ENCODE assay signal across 8 cellular contexts in the genomic region with DNA sequence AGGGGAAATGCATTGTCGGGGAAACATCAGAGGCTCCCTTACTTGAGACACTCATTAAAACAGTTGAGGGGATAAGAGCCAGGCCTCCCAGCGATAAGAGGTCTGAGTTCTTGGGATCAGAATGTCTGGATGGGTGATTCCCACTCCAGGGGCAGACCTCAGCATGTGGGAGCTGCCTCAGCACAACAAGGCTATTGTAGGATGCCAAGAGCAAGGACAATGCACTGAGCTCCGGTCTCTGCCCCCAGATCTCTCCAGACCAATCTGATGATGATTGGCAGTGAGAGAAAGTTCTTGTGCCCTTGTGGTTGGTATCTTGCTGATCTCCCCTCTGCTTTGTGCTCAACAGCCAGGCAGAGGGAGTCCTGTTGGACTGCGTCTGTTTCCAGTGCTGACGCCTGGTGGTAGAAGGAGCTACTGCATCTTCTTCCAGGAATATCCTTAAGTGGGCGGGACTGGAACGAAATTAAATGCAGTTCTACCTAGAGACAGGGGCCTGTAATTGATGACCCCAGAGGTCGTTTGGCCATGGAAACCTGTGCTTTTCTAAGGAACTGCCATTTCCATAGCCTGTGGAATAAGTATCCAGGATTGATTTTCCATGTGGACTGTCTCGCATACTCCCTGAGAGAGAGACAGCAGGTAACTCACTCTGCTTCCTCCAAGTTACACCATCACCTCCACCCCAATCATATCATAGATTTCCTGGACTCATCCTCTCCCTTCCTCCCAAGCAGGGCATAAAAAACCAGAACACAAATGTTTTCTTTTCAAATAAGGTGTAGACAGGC. TPM values are rescaled to one million over a fixed set of nuclear protein-coding genes. Genes with fewer than 3 reads are reported as not detected.
DNase-seq lines count a peak whose midpoint lies in the region; ATAC-seq and TF ChIP-seq lines count a peak whose summit lies in the region.

No MANE protein-coding gene starts in this region.

- H3K9me3 ChIP-seq in neutrophil = no peaks in the 10 kb centered on the region
- no peaks in the 10 kb centered on the region for H3K9me3 ChIP-seq in vagina

- peaks cover 10 to 14% of the 10 kb centered on the region in 2 experiments for H3K4me1 ChIP-seq in neutrophil (ENCODE audit: control insufficient read depth in 1 of 2, insufficient read depth in 1 of 2, low read depth in 1 of 2, low read length in 1 of 2)
- no peaks in the 10 kb centered on the region for H3K4me1 ChIP-seq in vagina

- H3K36me3 ChIP-seq in neutrophil (no peaks in the 10 kb centered on the region), vagina (peaks cover 0 to 12% of the 10 kb centered on the region in 2 donors)

- intact Hi-C loops in vagina (cut with DNase I) = no loop called here

- DNase-seq in COLO829 (ENCODE audit: low spot score) = peak; percentile 78
- peak; percentile 41 for DNase-seq in GM19240 (ENCODE audit: insufficient read length, low spot score)
- peak; percentile 57 for DNase-seq in NCI-H526 treated with DMSO at 0.1 percent for 48 hours (lab: John Stamatoyannopoulos, UW)
- peak; percentile 29 for DNase-seq in activated CD8-positive, alpha-beta memory T cell treated with anti-CD3 and anti-CD28 coated beads, Interleukin-2, amount 50 U/mL, for 4 hours
- peak; percentile 80 for DNase-seq in fibroblast of mammary gland (ENCODE audit: low read depth)
- no peak for DNase-seq in vagina (ENCODE audit: extremely low spot score in 2 of 2)

- H3K27me3 ChIP-seq in neutrophil = peaks cover 22% of the 10 kb centered on the region
- H3K27me3 ChIP-seq in vagina = no peaks in the 10 kb centered on the region

- peak; percentile 87 for ATAC-seq in HG03378 (IDR thresholded peaks at IDR 0.05; ENCODE audit: unreplicated experiment)

- no peak for TF ChIP-seq POLR2A in vagina (IDR thresholded peaks at IDR 0.05)

- peak; percentile 99 for TF ChIP-seq CTCF in fibroblast of mammary gland (conservative IDR thresholded peaks at IDR 0.05; ENCODE audit: control insufficient read depth, insufficient read depth, low read depth, low read length)
- peak; percentile 28 for TF ChIP-seq CTCF in neutrophil (IDR thresholded peaks at IDR 0.05)
- peak; percentile 57 to 71 (median 64) for TF ChIP-seq CTCF in vagina (IDR thresholded peaks at IDR 0.05)

- H3K4me3 ChIP-seq in fibroblast of mammary gland (ENCODE audit: control insufficient read depth, low read depth, low read length) (no peak overlapping the region), neutrophil (ENCODE audit: low read depth in 1 of 2, low read length in 1 of 2) (no peak overlapping the region), vagina (no peak overlapping the region)

- H3K27ac ChIP-seq in neutrophil (no peak overlapping the region), vagina (no peak overlapping the region)

RNA-seq across cellular contexts. Expression of a gene that starts 6.7 kb away (rescaled TPM):
- 102 TPM for total RNA-seq in vagina

RNA-seq across cellular contexts. Expression of a gene that starts 26.5 kb away (rescaled TPM):
- total RNA-seq in vagina = 23.8 TPM

Comparison
In these comparisons a context has a peak if more than half of its experiments do, and no peak if none do; other contexts are left out.
1. DNase-seq: peak in COLO829 (single experiment), GM19240 (single experiment), NCI-H526 treated with DMSO at 0.1 percent for 48 hours (single experiment), activated CD8-positive, alpha-beta memory T cell treated with anti-CD3 and anti-CD28 coated beads, Interleukin-2, amount 50 U/mL, for 4 hours (single experiment) and fibroblast of mammary gland (single experiment); none in vagina (0 of 2).
2. CTCF ChIP-seq: peak in every context shown above with its lines; median percentile 99 in fibroblast of mammary gland; 64 in vagina; 28 in neutrophil.